Comparison of ENCODE assay signal across 13 cellular contexts in the genomic region with DNA sequence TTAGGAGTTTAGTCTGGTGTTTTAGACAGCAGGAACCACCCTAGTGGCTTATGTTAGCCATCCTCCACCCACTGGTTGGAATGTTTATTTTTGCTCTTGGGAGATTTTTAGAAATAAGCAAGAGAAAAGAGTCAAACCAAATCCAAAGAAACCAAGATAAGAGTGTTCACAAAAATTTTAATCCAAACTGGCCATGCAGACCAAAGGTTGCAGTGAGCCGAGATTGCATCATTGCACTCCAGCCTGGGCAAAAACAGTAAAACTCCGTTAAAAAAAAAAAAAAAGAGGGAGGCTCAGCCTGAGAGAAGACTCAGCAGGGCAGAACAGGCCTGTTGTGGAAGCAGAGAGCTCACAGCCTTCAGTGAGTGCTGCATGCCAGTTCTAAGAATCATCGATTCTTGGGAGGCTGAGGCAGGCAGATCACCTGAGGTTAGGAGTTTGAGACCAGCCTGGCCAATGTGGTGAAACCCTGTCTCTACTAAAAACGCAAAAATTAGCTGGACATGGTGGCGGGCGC. TPM values are rescaled to one million over a fixed set of nuclear protein-coding genes. Genes with fewer than 3 reads are reported as not detected.
DNase-seq lines count a peak whose midpoint lies in the region; ATAC-seq and TF ChIP-seq lines count a peak whose summit lies in the region.
"Had no signal": no experiment of that assay in that cellular context is flagged by ENCODE, and none has a peak within 500 bp of the region (broad histone marks: within the 10 kb centered on the region; RNA-seq: fewer than 3 reads in every experiment).

No MANE protein-coding gene starts in this region.

- H3K36me3 ChIP-seq in mucosa of descending colon (ENCODE audit: low read depth): no peaks in the 10 kb centered on the region
- no peaks in the 10 kb centered on the region for H3K36me3 ChIP-seq in OCI-LY7 (ENCODE audit: insufficient read depth, low read length)
- H3K36me3 ChIP-seq: BE2C had no signal

- peak; percentile 11 for ATAC-seq in mucosa of descending colon
- no peak for ATAC-seq in HG02798 (IDR thresholded peaks at IDR 0.05; ENCODE audit: poor library complexity, unreplicated experiment)
- ATAC-seq in HG02852 (IDR thresholded peaks at IDR 0.05; ENCODE audit: unreplicated experiment): no peak
- no peak for ATAC-seq in HG02938 (IDR thresholded peaks at IDR 0.05; ENCODE audit: unreplicated experiment)
- ATAC-seq: left colon had no signal

- no peaks in the 10 kb centered on the region for H4K20me1 ChIP-seq in OCI-LY7 (ENCODE audit: insufficient read depth, low read length)

- H3K79me2 ChIP-seq in OCI-LY7 (ENCODE audit: insufficient read depth, low read depth, low read length): no peaks in the 10 kb centered on the region

- no peak overlapping the region for H2AFZ ChIP-seq in OCI-LY7 (ENCODE audit: low read length)

- H3K4me3 ChIP-seq in AG04450 (ENCODE audit: low read depth, low read length) (no peak overlapping the region), mucosa of descending colon (no peak overlapping the region), OCI-LY7 (ENCODE audit: low read depth, low read length, poor library complexity, severe bottlenecking) (no peak overlapping the region)
- H3K4me3 ChIP-seq: skin epidermis had no signal

- H3K27ac ChIP-seq in AG04450 (ENCODE audit: low read depth, low read length): peak overlapping the region; percentile 57
- no peak overlapping the region for H3K27ac ChIP-seq in OCI-LY7 (ENCODE audit: low read depth, low read length, poor library complexity, severe bottlenecking)
- H3K27ac ChIP-seq: skin epidermis had no signal

- POLR2A ChIA-PET in AG04450 (lab: Yijun Ruan, JAX) (no interaction called here), OCI-LY7 (lab: Charles Lee) (no interaction called here)

- no peak overlapping the region for H3K4me2 ChIP-seq in OCI-LY7 (ENCODE audit: low read length)

- peaks cover 8% of the 10 kb centered on the region for H3K4me1 ChIP-seq in mucosa of descending colon (ENCODE audit: low read depth)
- H3K4me1 ChIP-seq in OCI-LY7 (ENCODE audit: insufficient read depth, low read length, poor library complexity, severe bottlenecking): peaks cover 10% of the 10 kb centered on the region
- H3K4me1 ChIP-seq: BE2C had no signal

- H3K27me3 ChIP-seq in AG04450 (ENCODE audit: control insufficient read depth, insufficient read depth, low read length): peaks cover 3% of the 10 kb centered on the region
- H3K27me3 ChIP-seq: BE2C had no signal

- CTCF ChIA-PET in AG04450 (lab: Charles Lee): interaction anchor here (0.6 to 1.5 kb wide), 6 partner anchors 16 to 1613 kb away, joined by 3 to 4 read pairs (median 4); no protein-coding TSS in a partner anchor
- CTCF ChIA-PET in OCI-LY7 (lab: Charles Lee; ENCODE audit: unreplicated experiment): no interaction called here

- H3K9me3 ChIP-seq in AG04450 (ENCODE audit: control insufficient read depth, insufficient read depth, low read length) (no peaks in the 10 kb centered on the region), mucosa of descending colon (no peaks in the 10 kb centered on the region), OCI-LY7 (ENCODE audit: low read length) (no peaks in the 10 kb centered on the region)
- H3K9me3 ChIP-seq: BE2C had no signal

- intact Hi-C loops in mucosa of descending colon (cut with DNase I, micrococcal nuclease) (no loop called here), OCI-LY7 (cut with micrococcal nuclease; ENCODE audit: unreplicated experiment) (no loop called here)

- no TSS peak for BruUV-seq in OCI-LY7 (replicated peaks; lab: Mats Ljungman, UMichigan)

- peak; percentile 47 for DNase-seq in AG04450 (ENCODE audit: low read depth, low spot score)
- DNase-seq in HuH-7.5 (ENCODE audit: low spot score): peak; percentile 32
- peak; percentile 79 for DNase-seq in dedifferentiated amniotic fluid mesenchymal stem cell (ENCODE audit: extremely low spot score)
- no peak for DNase-seq in mucosa of descending colon
- DNase-seq in OCI-LY7 (ENCODE audit: low spot score): no peak
- DNase-seq: BE2C, KG1, left colon, NCI-H510A treated with DMSO at 0.1 percent for 48 hours had no signal

- TF ChIP-seq CTCF in AG04450 (IDR thresholded peaks at IDR 0.05; ENCODE audit: low read depth, low read length) (peak; percentile 41; the same call in 1 of the 2 replicates), mucosa of descending colon (IDR thresholded peaks at IDR 0.05) (no peak), OCI-LY7 (conservative IDR thresholded peaks at IDR 0.05; ENCODE audit: low read length) (no peak)

- no peaks in the 10 kb centered on the region for H3K9me2 ChIP-seq in OCI-LY7 (ENCODE audit: insufficient read depth, low read length)

RNA-seq across cellular contexts. Expression of a gene that starts 12.2 kb away (rescaled TPM):
- polyA plus RNA-seq in AG04450 (2011; rRNA removed): not detected in 2 replicates
- polyA minus RNA-seq in AG04450 (2011; rRNA and poly(A)+ RNA removed): not detected in 2 replicates
- total RNA-seq in mucosa of descending colon (1 to 10 TPM; 1.6 to 3.4 (median 1.7) TPM), OCI-LY7 (2022) (0.32 and 0.55 TPM in 2 replicates)
- not detected in 2 replicates for total RNA-seq in OCI-LY7 (2014; rRNA removed; shearing (Covaris generic))

RNA-seq across cellular contexts. Expression of a gene that starts 20.0 kb away (rescaled TPM):
- polyA plus RNA-seq in AG04450 (2011; rRNA removed): not detected in 2 replicates
- polyA minus RNA-seq in AG04450 (2011; rRNA and poly(A)+ RNA removed): not detected in 2 replicates
- total RNA-seq in mucosa of descending colon (100 to 1,000 TPM; 196 to 671 (median 551) TPM), OCI-LY7 (2022) (not detected in 2 replicates)
- not detected in 2 replicates for total RNA-seq in OCI-LY7 (2014; rRNA removed; shearing (Covaris generic))

RNA-seq across cellular contexts. Expression of a gene that starts 32.5 kb away (rescaled TPM):
- 14.1 and 19.9 TPM in 2 replicates for polyA plus RNA-seq in AG04450 (2011; rRNA removed)
- polyA minus RNA-seq in AG04450 (2011; rRNA and poly(A)+ RNA removed): 32.2 and 33.5 TPM in 2 replicates
- total RNA-seq in mucosa of descending colon (10 to 100 TPM; 24.7 to 56.2 (median 53.0) TPM), OCI-LY7 (2022) (232 and 253 TPM in 2 replicates)
- total RNA-seq in OCI-LY7 (2014; rRNA removed; shearing (Covaris generic)): 315 and 339 TPM in 2 replicates

RNA-seq across cellular contexts. Expression of a gene that starts 48.3 kb away (rescaled TPM):
- polyA plus RNA-seq in AG04450 (2011; rRNA removed): 58.4 and 79.6 TPM in 2 replicates
- polyA minus RNA-seq in AG04450 (2011; rRNA and poly(A)+ RNA removed): 141 and 195 TPM in 2 replicates
- 100 to 1,000 TPM; 224 to 415 (median 225) TPM for total RNA-seq in mucosa of descending colon
- total RNA-seq in OCI-LY7 (2014; rRNA removed; shearing (Covaris generic)): 384 and 471 TPM in 2 replicates
- total RNA-seq in OCI-LY7 (2022): 484 and 531 TPM in 2 replicates

RNA-seq across cellular contexts. Expression of a gene that starts 54.0 kb away (rescaled TPM):
- polyA plus RNA-seq in AG04450 (2011; rRNA removed): 5.7 and 6.1 TPM in 2 replicates
- 3.6 and 3.7 TPM in 2 replicates for polyA minus RNA-seq in AG04450 (2011; rRNA and poly(A)+ RNA removed)
- total RNA-seq in mucosa of descending colon (10 to 100 TPM in 1 of 3 donors, under 1 TPM in 2; 0.81 to 15.2 (median 0.94) TPM), OCI-LY7 (2022) (3.2 and 3.4 TPM in 2 replicates)
- 0.09 TPM in 1 of 2 replicates, not detected in the other for total RNA-seq in OCI-LY7 (2014; rRNA removed; shearing (Covaris generic))

Comparison
In these comparisons a context has a peak if more than half of its experiments do, and no peak if none do; other contexts are left out.
1. DNase-seq: peak in AG04450 (single experiment), HuH-7.5 (single experiment) and dedifferentiated amniotic fluid mesenchymal stem cell (single experiment); none in mucosa of descending colon (0 of 3) and OCI-LY7 (single experiment).
2. RNA of a gene that starts 20.0 kb away (total RNA-seq): 196 to 671 TPM in mucosa of descending colon; not detected in OCI-LY7; every median in the first group is over 100 times any median in the second.
3. RNA of a gene that starts 32.5 kb away (total RNA-seq): 232 to 339 TPM in OCI-LY7; 24.7 to 56.2 TPM in mucosa of descending colon; every median in the first group is over 4 times any median in the second.